ENCODE assay signal across 9 cellular contexts in genomic region chr1:241444836-241445235, GRCh38.
"Had no signal": no experiment of that assay in that cellular context is flagged by ENCODE, and none has a peak within 500 bp of the region (broad histone marks: within the 10 kb centered on the region; RNA-seq: fewer than 3 reads in every experiment).

No MANE protein-coding gene starts in this region.

- H3K4me2 ChIP-seq: GM23338 had no signal

- H3K4me3 ChIP-seq: GM23338 had no signal

- DNase-seq: H9, HCEC 1CT, HFFc6, IMR-90, KBM-7 had no signal

- ATAC-seq: GM23338 had no signal

- H2AFZ ChIP-seq: GM23338 had no signal

- FAIRE-seq: H1, H54, HTR-8/SVneo had no signal
